ENCODE assay signal across 24 cellular contexts in genomic region chrX:139823806-139824205, GRCh38.
A peak's percentile ranks its signal among the peaks of the same experiment; 100 is the strongest.
DNase-seq lines count a peak whose midpoint lies in the region; FAIRE-seq and TF ChIP-seq lines count a peak whose summit lies in the region.
"Had no signal": no experiment of that assay in that cellular context is flagged by ENCODE, and none has a peak within 500 bp of the region (broad histone marks: within the 10 kb centered on the region; RNA-seq: fewer than 3 reads in every experiment).

No MANE protein-coding gene starts in this region.

- no peak for TF ChIP-seq POLR2A in esophagus squamous epithelium (IDR thresholded peaks at IDR 0.05)

- H3K27me3 ChIP-seq in mammary epithelial cell (ENCODE audit: insufficient read depth, low read length) (no peaks in the 10 kb centered on the region), astrocyte (ENCODE audit: insufficient read depth, low read length) (no peaks in the 10 kb centered on the region), tibial artery (no peaks in the 10 kb centered on the region), esophagus squamous epithelium (no peaks in the 10 kb centered on the region)
- H3K27me3 ChIP-seq: upper lobe of left lung had no signal

- H3K4me1 ChIP-seq in mammary epithelial cell (ENCODE audit: insufficient read depth, low read length) (no peaks in the 10 kb centered on the region), astrocyte (ENCODE audit: insufficient read depth, low read length) (peaks cover 17% of the 10 kb centered on the region), tibial artery (peaks cover 0 to 34% (median 5%) of the 10 kb centered on the region in 4 donors), esophagus squamous epithelium (peaks cover 0 to 29% (median 5%) of the 10 kb centered on the region in 3 donors)

- no peaks in the 10 kb centered on the region for H3K9me3 ChIP-seq in mammary epithelial cell (replicated peaks; ENCODE audit: insufficient read depth, low read length)
- no peaks in the 10 kb centered on the region for H3K9me3 ChIP-seq in astrocyte (ENCODE audit: insufficient read depth, low read depth, low read length)
- H3K9me3 ChIP-seq in tibial artery, result no peaks in the 10 kb centered on the region
- no peaks in the 10 kb centered on the region for H3K9me3 ChIP-seq in esophagus squamous epithelium
- H3K9me3 ChIP-seq: upper lobe of left lung had no signal

- H3K9me3 Mint-ChIP-seq in MCF 10A (ENCODE audit: unreplicated experiment) (no peaks in the 10 kb centered on the region), astrocyte (ENCODE audit: unreplicated experiment) (no peaks in the 10 kb centered on the region)
- H3K9me3 Mint-ChIP-seq: activated CD4-positive, alpha-beta T cell treated with anti-CD3 and anti-CD28 coated beads, Interleukin-2, amount 10 ng/mL, durations not matched to agents 7 days and 5 days; activated naive CD4-positive, alpha-beta T cell treated with anti-CD3 and anti-CD28 coated beads, Interleukin-2, amount 50 U/mL, for 72 hours; CD4-positive, alpha-beta memory T cell; naive B cell had no signal

- dilution Hi-C loops in mammary epithelial cell (cut with HindIII; ENCODE audit: low sequenced_read_pairs), result no loop called here

- BruUV-seq in MCF 10A (replicated peaks; lab: Mats Ljungman, UMichigan) (no TSS peak), mammary epithelial cell (replicated peaks; lab: Mats Ljungman, UMichigan) (no TSS peak)

- DNase-seq in MCF 10A (ENCODE audit: unreplicated experiment) (peak; percentile 65), mammary epithelial cell (no peak), astrocyte (ENCODE audit: low read depth) (peak; percentile 29), fibroblast of mammary gland (ENCODE audit: low read depth) (peak; percentile 36), tibial artery (peak; percentile 19 to 68), esophagus squamous epithelium (lab: John Stamatoyannopoulos, UW) (no peak), NCI-H187 treated with DMSO at 0.1 percent for 48 hours (lab: John Stamatoyannopoulos, UW) (no peak), AG08395 (ENCODE audit: low spot score) (no peak)
- DNase-seq: activated CD4-positive, alpha-beta T cell treated with anti-CD3 and anti-CD28 coated beads, Interleukin-2, amount 10 ng/mL, durations not matched to agents 7 days and 5 days; AML-193; CD4-positive, alpha-beta memory T cell; effector CD8-positive, alpha-beta T cell; GF-D8; Karpas-422; kidney glomerular epithelial cell; naive B cell; NCI-H1092; NCI-H2029 treated with DMSO at 0.1 percent for 48 hours; NCI-H226; NCI-H774; nucleus accumbens; upper lobe of left lung had no signal

- H3K27ac ChIP-seq in mammary epithelial cell (ENCODE audit: insufficient read depth, low read depth, low read length) (no peak overlapping the region), astrocyte (ENCODE audit: low read depth, low read length) (peak overlapping the region; percentile 47), tibial artery (no peak overlapping the region), esophagus squamous epithelium (no peak overlapping the region)
- H3K27ac ChIP-seq: 22Rv1, upper lobe of left lung had no signal

- TF ChIP-seq CTCF in MCF 10A (IDR thresholded peaks at IDR 0.05; ENCODE audit: unreplicated experiment) (no peak), mammary epithelial cell (conservative IDR thresholded peaks at IDR 0.05 in 1 of 2, IDR thresholded peaks at IDR 0.05 in 1 of 2; ENCODE audit: extremely low read depth in 1 of 2, insufficient read depth in 1 of 2, low read depth in 1 of 2, low read length in 2 of 2) (no peak), astrocyte (IDR thresholded peaks at IDR 0.05; ENCODE audit: insufficient read depth, low read depth, low read length) (no peak), fibroblast of mammary gland (conservative IDR thresholded peaks at IDR 0.05; ENCODE audit: control insufficient read depth, insufficient read depth, low read depth, low read length) (no peak), tibial artery (IDR thresholded peaks at IDR 0.05) (no peak), esophagus squamous epithelium (IDR thresholded peaks at IDR 0.05) (no peak)

- no peak overlapping the region for H3K9ac ChIP-seq in mammary epithelial cell (ENCODE audit: insufficient read depth, low read length)
- no peak overlapping the region for H3K9ac ChIP-seq in astrocyte (ENCODE audit: low read length)

- no peak overlapping the region for H3K27ac Mint-ChIP-seq in MCF 10A (ENCODE audit: low read depth, unreplicated experiment)
- no peak overlapping the region for H3K27ac Mint-ChIP-seq in astrocyte (ENCODE audit: unreplicated experiment)
- H3K27ac Mint-ChIP-seq: activated CD4-positive, alpha-beta T cell treated with anti-CD3 and anti-CD28 coated beads, Interleukin-2, amount 10 ng/mL, durations not matched to agents 7 days and 5 days; activated naive CD4-positive, alpha-beta T cell treated with anti-CD3 and anti-CD28 coated beads, Interleukin-2, amount 50 U/mL, for 72 hours; naive B cell had no signal

- intact Hi-C loops in MCF 10A (cut with micrococcal nuclease), result loop anchor here (1.0 kb wide), 1 partner anchor 109 kb away; the partner anchor contains the start of gene ATP11C
- intact Hi-C loops in mammary epithelial cell (cut with micrococcal nuclease), result no loop called here
- intact Hi-C loops in tibial artery (cut with DNase I; ENCODE audit: low total_unique reads), result no loop called here
- intact Hi-C loops in esophagus squamous epithelium (cut with DNase I), result no loop called here

- H3K27me3 Mint-ChIP-seq in MCF 10A (ENCODE audit: insufficient read depth, unreplicated experiment) (no peaks in the 10 kb centered on the region), astrocyte (ENCODE audit: low read depth, unreplicated experiment) (no peaks in the 10 kb centered on the region)
- H3K27me3 Mint-ChIP-seq: activated CD4-positive, alpha-beta T cell treated with anti-CD3 and anti-CD28 coated beads, Interleukin-2, amount 10 ng/mL, durations not matched to agents 7 days and 5 days; CD4-positive, alpha-beta memory T cell; naive B cell had no signal

- H3K4me2 ChIP-seq in mammary epithelial cell (ENCODE audit: insufficient read depth, low read depth, low read length) (no peak overlapping the region), astrocyte (ENCODE audit: low read length) (peak overlapping the region; percentile 72)

- CTCF ChIA-PET in MCF 10A (lab: Yijun Ruan, JAX) (no interaction called here), mammary epithelial cell (lab: Charles Lee; ENCODE audit: low non-redundant PET) (no interaction called here)

- H3K36me3 ChIP-seq in mammary epithelial cell (ENCODE audit: insufficient read depth, low read length) (no peaks in the 10 kb centered on the region), astrocyte (ENCODE audit: insufficient read depth, low read length) (no peaks in the 10 kb centered on the region), tibial artery (no peaks in the 10 kb centered on the region), esophagus squamous epithelium (no peaks in the 10 kb centered on the region)
- H3K36me3 ChIP-seq: upper lobe of left lung had no signal

- H3K4me3 Mint-ChIP-seq in MCF 10A (ENCODE audit: unreplicated experiment) (peak overlapping the region; percentile 58), astrocyte (ENCODE audit: unreplicated experiment) (no peak overlapping the region)
- H3K4me3 Mint-ChIP-seq: activated CD4-positive, alpha-beta T cell treated with anti-CD3 and anti-CD28 coated beads, Interleukin-2, amount 10 ng/mL, durations not matched to agents 7 days and 5 days; CD4-positive, alpha-beta memory T cell; naive B cell had no signal

- H3K36me3 Mint-ChIP-seq in MCF 10A (ENCODE audit: insufficient read depth, unreplicated experiment) (no peaks in the 10 kb centered on the region), astrocyte (ENCODE audit: low read depth, unreplicated experiment) (no peaks in the 10 kb centered on the region)
- H3K36me3 Mint-ChIP-seq: activated naive CD4-positive, alpha-beta T cell treated with anti-CD3 and anti-CD28 coated beads, Interleukin-2, amount 50 U/mL, for 72 hours had no signal

- no peaks in the 10 kb centered on the region for H3K79me2 ChIP-seq in mammary epithelial cell (ENCODE audit: insufficient read depth, low read length)
- peaks cover 9% of the 10 kb centered on the region for H3K79me2 ChIP-seq in astrocyte (ENCODE audit: insufficient read depth, low read length)

- in situ Hi-C loops in mammary epithelial cell (cut with MboI; ENCODE audit: low sequenced_read_pairs in 2 of 2), result no loop called here

- no peak overlapping the region for H2AFZ ChIP-seq in mammary epithelial cell (ENCODE audit: low read depth, low read length)
- no peak overlapping the region for H2AFZ ChIP-seq in astrocyte (ENCODE audit: low read depth, low read length)

- FAIRE-seq in astrocyte (lab: Jason Lieb, UNC), result no peak

- 87% methylated on average over 6 of the region's 6 CpGs for WGBS in mammary epithelial cell (ENCODE audit: low coverage, missing lambda C conversion rate)
- 40 to 66% methylated on average over 6 of the region's 6 CpGs for WGBS in esophagus squamous epithelium, 2 donors

- H3K4me1 Mint-ChIP-seq in MCF 10A (ENCODE audit: insufficient read depth, unreplicated experiment), result peaks cover 8% of the 10 kb centered on the region
- peaks cover 2% of the 10 kb centered on the region for H3K4me1 Mint-ChIP-seq in astrocyte (ENCODE audit: low read depth, unreplicated experiment)
- H3K4me1 Mint-ChIP-seq: naive B cell had no signal

- H4K20me1 ChIP-seq in mammary epithelial cell (ENCODE audit: insufficient read depth, low read length) (no peaks in the 10 kb centered on the region), astrocyte (ENCODE audit: insufficient read depth, low read length) (no peaks in the 10 kb centered on the region)

- POLR2A ChIA-PET in MCF 10A (lab: Yijun Ruan, JAX), result interaction anchor here (1.8 kb wide), 1 partner anchor 108 kb away, joined by 4 read pairs; no protein-coding TSS in a partner anchor

- H3K4me3 ChIP-seq in mammary epithelial cell (replicated peaks in 1 of 3; ENCODE audit: insufficient read depth in 1 of 3, low read depth in 2 of 3, low read length in 3 of 3) (no peak overlapping the region), astrocyte (ENCODE audit: insufficient read depth, low read depth, low read length) (no peak overlapping the region), fibroblast of mammary gland (ENCODE audit: control insufficient read depth, low read depth, low read length) (no peak overlapping the region), tibial artery (peak overlapping the region; percentile 18 to 32), esophagus squamous epithelium (no peak overlapping the region)
- H3K4me3 ChIP-seq: upper lobe of left lung had no signal

Comparison
In these comparisons a context has a peak if more than half of its experiments do, and no peak if none do; other contexts are left out.
1. DNase-seq: peak in MCF 10A (single experiment), astrocyte (single experiment), fibroblast of mammary gland (single experiment) and tibial artery (2 of 2); none in mammary epithelial cell (single experiment), esophagus squamous epithelium (single experiment), NCI-H187 treated with DMSO at 0.1 percent for 48 hours (single experiment) and AG08395 (single experiment).
2. H3K4me3 ChIP-seq: peak in tibial artery (2 of 2); none in mammary epithelial cell (0 of 3), astrocyte (single experiment), fibroblast of mammary gland (single experiment) and esophagus squamous epithelium (0 of 4).